In genomic region chr2:66073166-66073565, GRCh38 we compare ENCODE assay signal across 26 cellular contexts.
A peak's percentile ranks its signal among the peaks of the same experiment; 100 is the strongest.
DNase-seq lines count a peak whose midpoint lies in the region; ATAC-seq and TF ChIP-seq lines count a peak whose summit lies in the region.
"Had no signal": no experiment of that assay in that cellular context is flagged by ENCODE, and none has a peak within 500 bp of the region (broad histone marks: within the 10 kb centered on the region; RNA-seq: fewer than 3 reads in every experiment).

No MANE protein-coding gene starts in this region.

- H3K36me3 ChIP-seq in PC-9 (ENCODE audit: low read depth) (no peaks in the 10 kb centered on the region), osteoblast (ENCODE audit: insufficient read depth, low read length) (no peaks in the 10 kb centered on the region), left ventricle myocardium inferior (no peaks in the 10 kb centered on the region)
- H3K36me3 ChIP-seq: BE2C, BLaER1 had no signal

- H3K4me3 Mint-ChIP-seq in nephron: peak overlapping the region in 1 of 3 experiments; percentile 3
- H3K4me3 Mint-ChIP-seq in activated T-helper 17 cell treated with anti-CD3 and anti-CD28 coated beads, Interleukin-2, amount 50 U/mL, for 72 hours: no peak overlapping the region
- H3K4me3 Mint-ChIP-seq: CD14-positive monocyte; CD4-positive, alpha-beta memory T cell; CD4-positive, CD25-positive, alpha-beta regulatory T cell; CD8-positive, alpha-beta memory T cell had no signal

- H3K9me3 ChIP-seq in PC-9 (ENCODE audit: insufficient read depth, low read depth) (no peaks in the 10 kb centered on the region), osteoblast (ENCODE audit: low read depth, low read length) (no peaks in the 10 kb centered on the region), left ventricle myocardium inferior (replicated peaks) (no peaks in the 10 kb centered on the region)
- H3K9me3 ChIP-seq: BE2C, BLaER1 had no signal

- H2AFZ ChIP-seq in PC-9 (0 out of 2 replicates have a peak overlapping the region, but pooled peaks have one; percentile 23), osteoblast (ENCODE audit: low read length) (no peak overlapping the region)

- H3K9me2 ChIP-seq in PC-9 (ENCODE audit: insufficient read depth): no peaks in the 10 kb centered on the region

- no peaks in the 10 kb centered on the region for H3K27me3 ChIP-seq in PC-9 (ENCODE audit: insufficient read depth, low read depth)
- H3K27me3 ChIP-seq in osteoblast (ENCODE audit: insufficient read depth, low read length): no peaks in the 10 kb centered on the region
- no peaks in the 10 kb centered on the region for H3K27me3 ChIP-seq in left ventricle myocardium inferior (ENCODE audit: low read depth)
- H3K27me3 ChIP-seq: BE2C, BLaER1 had no signal

- no peak overlapping the region for H3K4me3 ChIP-seq in PC-9
- H3K4me3 ChIP-seq in osteoblast (ENCODE audit: insufficient read depth, low read length): no peak overlapping the region
- no peak overlapping the region for H3K4me3 ChIP-seq in left ventricle myocardium inferior
- H3K4me3 ChIP-seq: BLaER1, GM12878 had no signal

- CTCF ChIA-PET in PC-9 (lab: Charles Lee): no interaction called here

- intact Hi-C loops in PC-9 (cut with micrococcal nuclease; ENCODE audit: unreplicated experiment) (no loop called here), left ventricle myocardium inferior (cut with micrococcal nuclease) (no loop called here)

- H3K4me1 Mint-ChIP-seq in nephron: peaks cover 30% of the 10 kb centered on the region
- H3K4me1 Mint-ChIP-seq in activated T-helper 17 cell treated with anti-CD3 and anti-CD28 coated beads, Interleukin-2, amount 50 U/mL, for 72 hours: no peaks in the 10 kb centered on the region
- H3K4me1 Mint-ChIP-seq: CD14-positive monocyte; CD4-positive, alpha-beta memory T cell; CD4-positive, CD25-positive, alpha-beta regulatory T cell; CD8-positive, alpha-beta memory T cell had no signal

- no peaks in the 10 kb centered on the region for H3K4me1 ChIP-seq in PC-9 (replicated peaks; ENCODE audit: insufficient read depth)
- no peaks in the 10 kb centered on the region for H3K4me1 ChIP-seq in osteoblast (ENCODE audit: insufficient read depth, low read length)
- H3K4me1 ChIP-seq in left ventricle myocardium inferior: no peaks in the 10 kb centered on the region
- H3K4me1 ChIP-seq: BE2C, BLaER1 had no signal

- no peak overlapping the region for H3K4me2 ChIP-seq in PC-9
- H3K4me2 ChIP-seq in osteoblast (ENCODE audit: insufficient read depth, low read length): no peak overlapping the region
- H3K4me2 ChIP-seq: BLaER1 had no signal

- H3K27me3 Mint-ChIP-seq in nephron (ENCODE audit: low read depth): peaks cover 10% of the 10 kb centered on the region
- no peaks in the 10 kb centered on the region for H3K27me3 Mint-ChIP-seq in activated T-helper 17 cell treated with anti-CD3 and anti-CD28 coated beads, Interleukin-2, amount 50 U/mL, for 72 hours
- H3K27me3 Mint-ChIP-seq: CD4-positive, CD25-positive, alpha-beta regulatory T cell; CD8-positive, alpha-beta memory T cell had no signal

- no peaks in the 10 kb centered on the region for H3F3A ChIP-seq in PC-9 (ENCODE audit: insufficient read depth, low read depth)

- H3K27ac Mint-ChIP-seq in nephron: peak overlapping the region; percentile 0 to 25 (median 12)
- no peak overlapping the region for H3K27ac Mint-ChIP-seq in activated T-helper 17 cell treated with anti-CD3 and anti-CD28 coated beads, Interleukin-2, amount 50 U/mL, for 72 hours
- H3K27ac Mint-ChIP-seq: CD14-positive monocyte; CD4-positive, alpha-beta memory T cell; CD4-positive, CD25-positive, alpha-beta regulatory T cell; CD8-positive, alpha-beta memory T cell had no signal

- TF ChIP-seq CTCF in PC-9 (conservative IDR thresholded peaks at IDR 0.05): no peak
- no peak for TF ChIP-seq CTCF in nephron (IDR thresholded peaks at IDR 0.05; ENCODE audit: unreplicated experiment in 3 of 3)
- TF ChIP-seq CTCF in osteoblast (IDR thresholded peaks at IDR 0.05; ENCODE audit: extremely low read depth, low read depth, low read length): no peak
- TF ChIP-seq CTCF in left ventricle myocardium inferior (IDR thresholded peaks at IDR 0.05; ENCODE audit: borderline replicate concordance): no peak

- no peaks in the 10 kb centered on the region for H3K9me3 Mint-ChIP-seq in nephron
- H3K9me3 Mint-ChIP-seq in activated T-helper 17 cell treated with anti-CD3 and anti-CD28 coated beads, Interleukin-2, amount 50 U/mL, for 72 hours: peaks cover 7% of the 10 kb centered on the region
- H3K9me3 Mint-ChIP-seq: CD4-positive, alpha-beta memory T cell had no signal

- H3K79me2 ChIP-seq in PC-9 (ENCODE audit: low read depth) (no peaks in the 10 kb centered on the region), osteoblast (ENCODE audit: insufficient read depth, low read length) (no peaks in the 10 kb centered on the region)

- H3K27ac ChIP-seq in PC-9 (no peak overlapping the region), osteoblast (ENCODE audit: low read depth, low read length) (no peak overlapping the region), left ventricle myocardium inferior (replicated peaks) (no peak overlapping the region)
- H3K27ac ChIP-seq: 22Rv1, BLaER1 had no signal

- no peak for ATAC-seq in activated T-helper 17 cell treated with anti-CD3 and anti-CD28 coated beads, Interleukin-2, amount 50 U/mL, for 72 hours (replicated peaks)
- no peak for ATAC-seq in HG02885 (IDR thresholded peaks at IDR 0.05; ENCODE audit: poor library complexity, unreplicated experiment)
- ATAC-seq: GM12878 had no signal

- POLR2A ChIA-PET in PC-9 (lab: Charles Lee; ENCODE audit: unreplicated experiment): no interaction called here

- H4K20me1 ChIP-seq in PC-9 (ENCODE audit: insufficient read depth) (no peaks in the 10 kb centered on the region), osteoblast (ENCODE audit: insufficient read depth, low read length) (no peaks in the 10 kb centered on the region)
- H4K20me1 ChIP-seq: BLaER1 had no signal

- DNase-seq in A172 (ENCODE audit: low spot score) (peak; percentile 78), PC-9 (no peak), osteoblast (ENCODE audit: insufficient read length, low spot score, missing footprints) (peak; percentile 45), SIG-M5 treated with dmso at 0.1 percent for 504 hours (lab: John Stamatoyannopoulos, UW; ENCODE audit: unreplicated experiment) (no peak), left ventricle myocardium inferior (no peak)
- DNase-seq: ACHN; BE2C; C1 segment of cervical spinal cord; CD4-positive, alpha-beta memory T cell; CD4-positive, CD25-positive, alpha-beta regulatory T cell; CD8-positive, alpha-beta memory T cell; COR-L47; DMS 273 treated with DMSO at 0.1 percent for 48 hours; DMS153; DMS53; DMS79; DND-41; EL; GDM1 had no signal

- H3K36me3 Mint-ChIP-seq in nephron (ENCODE audit: low read depth): no peaks in the 10 kb centered on the region
- no peaks in the 10 kb centered on the region for H3K36me3 Mint-ChIP-seq in activated T-helper 17 cell treated with anti-CD3 and anti-CD28 coated beads, Interleukin-2, amount 50 U/mL, for 72 hours (ENCODE audit: low read depth)
- H3K36me3 Mint-ChIP-seq: CD14-positive monocyte; CD4-positive, alpha-beta memory T cell; CD4-positive, CD25-positive, alpha-beta regulatory T cell; CD8-positive, alpha-beta memory T cell had no signal

- no TSS peak for BruUV-seq in PC-9 (replicated peaks; lab: Mats Ljungman, UMichigan)

Comparison
In these comparisons a context has a peak if more than half of its experiments do, and no peak if none do; other contexts are left out.
1. DNase-seq: peak in A172 (single experiment) and osteoblast (single experiment); none in PC-9 (0 of 2), SIG-M5 treated with dmso at 0.1 percent for 504 hours (single experiment) and left ventricle myocardium inferior (single experiment).